In the genomic region with DNA sequence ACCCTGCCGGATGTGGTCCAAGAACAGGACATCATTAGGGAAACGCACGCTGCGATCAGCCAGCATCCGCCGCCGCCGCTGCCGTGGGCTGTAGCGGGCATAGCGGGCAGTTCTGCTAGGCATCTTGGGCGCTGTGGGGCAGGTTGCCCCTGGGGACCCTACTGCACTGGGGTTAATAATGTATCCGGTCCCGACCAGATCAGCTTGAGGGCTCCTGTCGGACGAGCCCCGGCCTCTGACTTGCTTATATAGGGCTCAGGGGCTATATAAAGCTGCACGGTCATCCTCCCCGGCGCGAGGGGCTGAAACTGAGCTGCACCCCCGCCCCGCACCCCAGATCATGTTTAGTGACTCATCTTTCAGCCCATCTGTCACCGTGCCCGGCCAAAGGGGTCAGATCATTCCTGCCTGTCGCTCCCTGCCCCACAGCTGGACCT, we compare ENCODE assay signal across 9 cellular contexts. TPM values are rescaled to one million over a fixed set of nuclear protein-coding genes. Genes with fewer than 3 reads are reported as not detected.
DNase-seq lines count a peak whose midpoint lies in the region; ATAC-seq and TF ChIP-seq lines count a peak whose summit lies in the region.
"Had no signal": no experiment of that assay in that cellular context is flagged by ENCODE, and none has a peak within 500 bp of the region (broad histone marks: within the 10 kb centered on the region; RNA-seq: fewer than 3 reads in every experiment).

A gene with protein sequence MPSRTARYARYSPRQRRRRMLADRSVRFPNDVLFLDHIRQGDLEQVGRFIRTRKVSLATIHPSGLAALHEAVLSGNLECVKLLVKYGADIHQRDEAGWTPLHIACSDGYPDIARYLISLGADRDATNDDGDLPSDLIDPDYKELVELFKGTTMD (minus strand): TSS at position 220 of the 437 bp plus-strand sequence. CDS start 97 bp downstream, at position 123.

- no peaks in the 10 kb centered on the region for H3K27me3 Mint-ChIP-seq in CD4-positive, CD25-positive, alpha-beta regulatory T cell

- no peaks in the 10 kb centered on the region for H3F3A ChIP-seq in neural cell (ENCODE audit: insufficient read depth, low read length, poor library complexity, severe bottlenecking)

- no peaks in the 10 kb centered on the region for H3K9me3 Mint-ChIP-seq in CD4-positive, CD25-positive, alpha-beta regulatory T cell

- H3K9me2 ChIP-seq in neural cell (ENCODE audit: insufficient read depth, low read length) = no peaks in the 10 kb centered on the region

- H3K36me3 Mint-ChIP-seq in CD4-positive, CD25-positive, alpha-beta regulatory T cell = no peaks in the 10 kb centered on the region

- H3K4me3 Mint-ChIP-seq in CD4-positive, CD25-positive, alpha-beta regulatory T cell = peak within 1 kb of the TSS; percentile 83 to 92 (median 88)

- peak within 1 kb of the TSS; percentile 80 for H3K4me2 ChIP-seq in neural cell (ENCODE audit: low read length)

- no peaks in the 10 kb centered on the region for H3K36me3 ChIP-seq in CD4-positive, CD25-positive, alpha-beta regulatory T cell (ENCODE audit: control insufficient read depth, insufficient read depth, low read length)
- no peaks in the 10 kb centered on the region for H3K36me3 ChIP-seq in effector memory CD4-positive, alpha-beta T cell (ENCODE audit: control insufficient read depth, insufficient read depth, low read length)
- no peaks in the 10 kb centered on the region for H3K36me3 ChIP-seq in neural cell (ENCODE audit: insufficient read depth, low read length)

- peaks cover 5 to 19% (median 9%) of the 10 kb centered on the region in 4 donors for H3K4me1 Mint-ChIP-seq in CD4-positive, CD25-positive, alpha-beta regulatory T cell

- no peak within 1 kb of the TSS for H3K4me3 ChIP-seq in CD4-positive, CD25-positive, alpha-beta regulatory T cell (ENCODE audit: low read depth, low read length)
- H3K4me3 ChIP-seq in NB4 (ENCODE audit: low read depth, low read length) = peak within 1 kb of the TSS; percentile 62
- H3K4me3 ChIP-seq in effector memory CD4-positive, alpha-beta T cell (ENCODE audit: insufficient read depth, low read depth, low read length, poor library complexity, severe bottlenecking) = peak within 1 kb of the TSS; percentile 56
- H3K4me3 ChIP-seq in neural cell (ENCODE audit: low read length) = peak within 1 kb of the TSS; percentile 97

- H3K9ac ChIP-seq in neural cell (ENCODE audit: low read length) = peak within 1 kb of the TSS; percentile 98

- DNase-seq in CD4-positive, CD25-positive, alpha-beta regulatory T cell = no peak
- DNase-seq in NB4 (ENCODE audit: low read depth) (no peak), NCI-H2227 (lab: John Stamatoyannopoulos, UW; ENCODE audit: unreplicated experiment) (no peak), erythroblast (lab: John Stamatoyannopoulos, UW) (no peak), NCI-H146 treated with DMSO at 0.1 percent for 48 hours (lab: John Stamatoyannopoulos, UW; ENCODE audit: unreplicated experiment) (no peak)
- DNase-seq in effector memory CD4-positive, alpha-beta T cell = no peak
- no peak for DNase-seq in activated effector memory CD4-positive, alpha-beta T cell treated with anti-CD3 and anti-CD28 coated beads, Interleukin-2, amount 50 U/mL, for 16 hours

- H3K4me1 ChIP-seq in CD4-positive, CD25-positive, alpha-beta regulatory T cell (ENCODE audit: control insufficient read depth, insufficient read depth, low read length, poor library complexity, severe bottlenecking) = peaks cover 24% of the 10 kb centered on the region
- H3K4me1 ChIP-seq in effector memory CD4-positive, alpha-beta T cell (ENCODE audit: control insufficient read depth, insufficient read depth, low read length, poor library complexity, severe bottlenecking) = peaks cover 15% of the 10 kb centered on the region

- no peaks in the 10 kb centered on the region for H3K27me3 ChIP-seq in CD4-positive, CD25-positive, alpha-beta regulatory T cell (ENCODE audit: control insufficient read depth, insufficient read depth, low read length)
- no peaks in the 10 kb centered on the region for H3K27me3 ChIP-seq in effector memory CD4-positive, alpha-beta T cell (replicated peaks; ENCODE audit: control insufficient read depth, insufficient read depth, low read length, poor library complexity, severe bottlenecking)
- no peaks in the 10 kb centered on the region for H3K27me3 ChIP-seq in neural cell (ENCODE audit: insufficient read depth, low read depth, low read length)

- no peak for ATAC-seq in CD4-positive, CD25-positive, alpha-beta regulatory T cell (ENCODE audit: low read depth in 2 of 2)

- no peak within 1 kb of the TSS for H2AFZ ChIP-seq in neural cell (ENCODE audit: low read depth, low read length)

- peaks cover 29% of the 10 kb centered on the region for H3K79me2 ChIP-seq in neural cell (replicated peaks; ENCODE audit: insufficient read depth, low read length)

- peaks cover 4% of the 10 kb centered on the region for H4K20me1 ChIP-seq in neural cell (ENCODE audit: insufficient read depth)

- no peaks in the 10 kb centered on the region for H3K9me3 ChIP-seq in CD4-positive, CD25-positive, alpha-beta regulatory T cell (ENCODE audit: control insufficient read depth in 2 of 2, low read length in 2 of 2)
- no peaks in the 10 kb centered on the region for H3K9me3 ChIP-seq in effector memory CD4-positive, alpha-beta T cell (ENCODE audit: control insufficient read depth, low read length)
- H3K9me3 ChIP-seq in neural cell (ENCODE audit: low read length) = no peaks in the 10 kb centered on the region

- TF ChIP-seq EP300 in neural cell (conservative IDR thresholded peaks at IDR 0.05; ENCODE audit: poor library complexity, severe bottlenecking) = no peak

- TF ChIP-seq CTCF in NB4 (IDR thresholded peaks at IDR 0.05; ENCODE audit: low read depth, low read length) (no peak), neural cell (IDR thresholded peaks at IDR 0.05; ENCODE audit: poor library complexity, severe bottlenecking) (no peak)

- TF ChIP-seq POLR2A in NB4 (IDR thresholded peaks at IDR 0.05; ENCODE audit: extremely low read depth, insufficient read length) (no peak), erythroblast (IDR thresholded peaks at IDR 0.05; ENCODE audit: low read length) (no peak)

- TF ChIP-seq RAD21 in neural cell (conservative IDR thresholded peaks at IDR 0.05) = no peak

- peak within 1 kb of the TSS; percentile 92 for H3K27ac ChIP-seq in CD4-positive, CD25-positive, alpha-beta regulatory T cell (ENCODE audit: insufficient read depth, low read length, poor library complexity, severe bottlenecking)
- peak within 1 kb of the TSS; percentile 81 for H3K27ac ChIP-seq in effector memory CD4-positive, alpha-beta T cell (ENCODE audit: insufficient read depth, low read length, poor library complexity, severe bottlenecking)
- H3K27ac ChIP-seq in neural cell (ENCODE audit: low read length) = peak within 1 kb of the TSS; percentile 77

- peak within 1 kb of the TSS; percentile 88 to 91 (median 88) for H3K27ac Mint-ChIP-seq in CD4-positive, CD25-positive, alpha-beta regulatory T cell

TF ChIP-seq in neural cell, 6 proteins besides CTCF, POLR2A, EP300 and RAD21:
- TF ChIP-seq POLR2AphosphoS5 (IDR thresholded peaks at IDR 0.05) (no peak), TAF1 (IDR thresholded peaks at IDR 0.05; ENCODE audit: low read depth) (no peak), SMC3 (conservative IDR thresholded peaks at IDR 0.05; ENCODE audit: poor library complexity) (no peak), EZH2 (IDR thresholded peaks at IDR 0.05; ENCODE audit: borderline replicate concordance, insufficient read depth, low read length, poor library complexity, severe bottlenecking) (no peak), MXI1 (conservative IDR thresholded peaks at IDR 0.05; ENCODE audit: poor library complexity, severe bottlenecking) (no peak)
- TF ChIP-seq, protein P1, sequence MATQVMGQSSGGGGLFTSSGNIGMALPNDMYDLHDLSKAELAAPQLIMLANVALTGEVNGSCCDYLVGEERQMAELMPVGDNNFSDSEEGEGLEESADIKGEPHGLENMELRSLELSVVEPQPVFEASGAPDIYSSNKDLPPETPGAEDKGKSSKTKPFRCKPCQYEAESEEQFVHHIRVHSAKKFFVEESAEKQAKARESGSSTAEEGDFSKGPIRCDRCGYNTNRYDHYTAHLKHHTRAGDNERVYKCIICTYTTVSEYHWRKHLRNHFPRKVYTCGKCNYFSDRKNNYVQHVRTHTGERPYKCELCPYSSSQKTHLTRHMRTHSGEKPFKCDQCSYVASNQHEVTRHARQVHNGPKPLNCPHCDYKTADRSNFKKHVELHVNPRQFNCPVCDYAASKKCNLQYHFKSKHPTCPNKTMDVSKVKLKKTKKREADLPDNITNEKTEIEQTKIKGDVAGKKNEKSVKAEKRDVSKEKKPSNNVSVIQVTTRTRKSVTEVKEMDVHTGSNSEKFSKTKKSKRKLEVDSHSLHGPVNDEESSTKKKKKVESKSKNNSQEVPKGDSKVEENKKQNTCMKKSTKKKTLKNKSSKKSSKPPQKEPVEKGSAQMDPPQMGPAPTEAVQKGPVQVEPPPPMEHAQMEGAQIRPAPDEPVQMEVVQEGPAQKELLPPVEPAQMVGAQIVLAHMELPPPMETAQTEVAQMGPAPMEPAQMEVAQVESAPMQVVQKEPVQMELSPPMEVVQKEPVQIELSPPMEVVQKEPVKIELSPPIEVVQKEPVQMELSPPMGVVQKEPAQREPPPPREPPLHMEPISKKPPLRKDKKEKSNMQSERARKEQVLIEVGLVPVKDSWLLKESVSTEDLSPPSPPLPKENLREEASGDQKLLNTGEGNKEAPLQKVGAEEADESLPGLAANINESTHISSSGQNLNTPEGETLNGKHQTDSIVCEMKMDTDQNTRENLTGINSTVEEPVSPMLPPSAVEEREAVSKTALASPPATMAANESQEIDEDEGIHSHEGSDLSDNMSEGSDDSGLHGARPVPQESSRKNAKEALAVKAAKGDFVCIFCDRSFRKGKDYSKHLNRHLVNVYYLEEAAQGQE (IDR thresholded peaks at IDR 0.05; ENCODE audit: borderline replicate concordance) = no peak

RNA-seq across cellular contexts. Expression of the gene that starts here (rescaled TPM):
- not detected for total RNA-seq in CD4-positive, CD25-positive, alpha-beta regulatory T cell
- polyA plus RNA-seq in CD4-positive, CD25-positive, alpha-beta regulatory T cell = not detected
- polyA plus RNA-seq in neural cell = not detected in 2 replicates
- polyA minus RNA-seq in neural cell = not detected in 2 replicates
- total RNA-seq: RPMI7951 had no signal
